24 cellular contexts compared by ENCODE assay signal in genomic region chr4:130165381-130165780, GRCh38.
A peak's percentile ranks its signal among the peaks of the same experiment; 100 is the strongest.
DNase-seq lines count a peak whose midpoint lies in the region; ATAC-seq, FAIRE-seq and TF ChIP-seq lines count a peak whose summit lies in the region.
"Had no signal": no experiment of that assay in that cellular context is flagged by ENCODE, and none has a peak within 500 bp of the region (broad histone marks: within the 10 kb centered on the region; RNA-seq: fewer than 3 reads in every experiment).

No MANE protein-coding gene starts in this region.

- H4K20me1 ChIP-seq in K562 (replicated peaks; ENCODE audit: control insufficient read depth, insufficient read depth, low read length): no peaks in the 10 kb centered on the region
- H4K20me1 ChIP-seq: BLaER1 treated with 17β-estradiol and CSF1 and Interleukin-3, amounts not matched to agents 10 nM and 100 nM had no signal

- no peaks in the 10 kb centered on the region for H3K36me3 ChIP-seq in K562 (ENCODE audit: control insufficient read depth, insufficient read depth, low read length)
- H3K36me3 ChIP-seq in kidney (ENCODE audit: control insufficient read depth in 1 of 2, insufficient read depth in 2 of 2, low read length in 2 of 2): no peaks in the 10 kb centered on the region
- H3K36me3 ChIP-seq: BLaER1 treated with 17β-estradiol and CSF1 and Interleukin-3, amounts not matched to agents 10 nM and 100 nM had no signal

- CTCF ChIA-PET in K562 (lab: Yijun Ruan, JAX; ENCODE audit: low intra/inter-chr PET ratio): no interaction called here

- no peak for ATAC-seq in K562
- ATAC-seq in GM18868 (IDR thresholded peaks at IDR 0.05; ENCODE audit: unreplicated experiment): no peak
- ATAC-seq: A549; CD8-positive, alpha-beta T cell; GM12878 had no signal

- in situ Hi-C loops in K562 (cut with MboI): no loop called here

- POLR2A ChIA-PET in K562 (lab: Yijun Ruan, JAX): no interaction called here

- H2AFZ ChIP-seq in K562 (ENCODE audit: low read depth, low read length): no peak overlapping the region

- H3K4me1 ChIP-seq in K562 (replicated peaks in 1 of 2; ENCODE audit: control insufficient read depth in 2 of 2, insufficient read depth in 2 of 2, low read length in 2 of 2) (no peaks in the 10 kb centered on the region), kidney (ENCODE audit: control insufficient read depth in 1 of 2, insufficient read depth in 1 of 2, low read depth in 1 of 2, low read length in 2 of 2) (no peaks in the 10 kb centered on the region)
- H3K4me1 ChIP-seq: A549; BLaER1 treated with 17β-estradiol and CSF1 and Interleukin-3, amounts not matched to agents 10 nM and 100 nM; Caco-2 had no signal

- no peaks in the 10 kb centered on the region for H3K79me2 ChIP-seq in K562 (ENCODE audit: control insufficient read depth, insufficient read depth, low read length)

- no peak for TF ChIP-seq CTCF in K562 (IDR thresholded peaks at IDR 0.05 in 2 of 3, conservative IDR thresholded peaks at IDR 0.05 in 1 of 3; ENCODE audit: insufficient read depth in 2 of 3, low read depth in 1 of 3, low read length in 3 of 3)
- no peak for TF ChIP-seq CTCF in kidney (IDR thresholded peaks at IDR 0.05; ENCODE audit: borderline replicate concordance, extremely low read depth, insufficient read depth)

- H3K4me2 ChIP-seq in K562 (ENCODE audit: insufficient read depth, low read length): no peak overlapping the region
- H3K4me2 ChIP-seq: A549; BLaER1 treated with 17β-estradiol and CSF1 and Interleukin-3, amounts not matched to agents 10 nM and 100 nM had no signal

- TF ChIP-seq RAD21 in K562 (CRISPR knock-in tag; conservative IDR thresholded peaks at IDR 0.05 in 1 of 2, IDR thresholded peaks at IDR 0.05 in 1 of 2): no peak

- DNase-seq in K562 (ENCODE audit: extremely low read depth in 1 of 4, low spot score in 3 of 4): no peak
- no peak for DNase-seq in kidney
- no peak for DNase-seq in activated naive CD4-positive, alpha-beta T cell treated with Interleukin-2 at 50 U/mL for 16 hours
- DNase-seq in HuH-7.5 (ENCODE audit: low spot score): no peak
- DNase-seq in activated CD4-positive, alpha-beta T cell treated with anti-CD3 and anti-CD28 coated beads for 1 hour: no peak
- DNase-seq: 8988T; AML-193; Caco-2; Calu3; CD4-positive, alpha-beta T cell; CD8-positive, alpha-beta T cell; DMS79 treated with DMSO at 0.1 percent for 48 hours; GDM1 had no signal

- H3K4me3 ChIP-seq in K562: no peak overlapping the region
- H3K4me3 ChIP-seq in kidney (ENCODE audit: low read length in 2 of 2): no peak overlapping the region
- H3K4me3 ChIP-seq: A549; BLaER1 treated with 17β-estradiol and CSF1 and Interleukin-3, amounts not matched to agents 10 nM and 100 nM; GM12878 had no signal

- no peaks in the 10 kb centered on the region for H3K9me1 ChIP-seq in K562 (ENCODE audit: control insufficient read depth, insufficient read depth, low read length)

- H3K9ac ChIP-seq in K562 (ENCODE audit: insufficient read depth in 1 of 2, low read depth in 2 of 2, low read length in 2 of 2): no peak overlapping the region
- H3K9ac ChIP-seq in kidney (ENCODE audit: low read length in 2 of 2): no peak overlapping the region
- H3K9ac ChIP-seq: BLaER1 treated with 17β-estradiol and CSF1 and Interleukin-3, amounts not matched to agents 10 nM and 100 nM had no signal

- intact Hi-C loops in K562 (cut with micrococcal nuclease) (no loop called here), kidney (cut with DNase I) (no loop called here)

- TF ChIP-seq EP300 in K562 (IDR thresholded peaks at IDR 0.05; ENCODE audit: low read length): no peak

- H3K27me3 ChIP-seq in K562 (ENCODE audit: control insufficient read depth in 2 of 2, insufficient read depth in 2 of 2, low read length in 2 of 2): no peaks in the 10 kb centered on the region
- H3K27me3 ChIP-seq: BLaER1 treated with 17β-estradiol and CSF1 and Interleukin-3, amounts not matched to agents 10 nM and 100 nM had no signal

- no peak for TF ChIP-seq POLR2A in K562 (conservative IDR thresholded peaks at IDR 0.05)

- BruUV-seq in K562 (replicated peaks; lab: Mats Ljungman, UMichigan): no TSS peak

- no peak overlapping the region for H3K27ac ChIP-seq in K562 (ENCODE audit: extremely low read depth, low read depth, low read length)
- H3K27ac ChIP-seq in kidney (ENCODE audit: low read depth in 2 of 2, low read length in 2 of 2): no peak overlapping the region
- H3K27ac ChIP-seq: A549; BLaER1 treated with 17β-estradiol and CSF1 and Interleukin-3, amounts not matched to agents 10 nM and 100 nM; C4-2B had no signal

- H3K9me3 ChIP-seq in K562 (replicated peaks; ENCODE audit: control insufficient read depth, insufficient read depth, low read depth, low read length) (no peaks in the 10 kb centered on the region; the same call in 1 of the 2 replicates), kidney (ENCODE audit: control insufficient read depth in 1 of 2, low read length in 2 of 2) (no peaks in the 10 kb centered on the region)
- H3K9me3 ChIP-seq: A549; BLaER1 treated with 17β-estradiol and CSF1 and Interleukin-3, amounts not matched to agents 10 nM and 100 nM; Caco-2 had no signal

- FAIRE-seq in A204.1 (lab: Jason Lieb, UNC) (peak; percentile 78), G401.6 (lab: Jason Lieb, UNC) (peak; percentile 48), K562 (lab: Jason Lieb, UNC) (no peak), kidney (lab: Jason Lieb, UNC) (peak; percentile 11)
- FAIRE-seq: A549, D721Med, GM12878, GM12892, GM18507, GM19239 had no signal

- 0% methylated on average over 1 of the region's 1 CpG for WGBS in K562 (ENCODE audit: insufficient coverage, low coverage, missing lambda C conversion rate)

TF ChIP-seq in K562, 482 proteins besides CTCF, POLR2A, EP300 and RAD21:
- TF ChIP-seq ARID4B (CRISPR knock-in tag; IDR thresholded peaks at IDR 0.05) (no peak), ZNF639 (CRISPR knock-in tag; conservative IDR thresholded peaks at IDR 0.05 in 1 of 2, IDR thresholded peaks at IDR 0.05 in 1 of 2) (no peak), IFI16 (CRISPR knock-in tag; IDR thresholded peaks at IDR 0.05) (no peak), NFIX (CRISPR knock-in tag; IDR thresholded peaks at IDR 0.05; ENCODE audit: low read depth) (peak; percentile 84), NR4A1 (CRISPR knock-in tag; IDR thresholded peaks at IDR 0.05) (no peak), NR4A1 (tag; IDR thresholded peaks at IDR 0.05) (no peak), PTRF (tag; IDR thresholded peaks at IDR 0.05) (no peak), NFXL1 (CRISPR knock-in tag; IDR thresholded peaks at IDR 0.05) (no peak), NFIC (IDR thresholded peaks at IDR 0.05) (peak; percentile 84)
